Comparison of ENCODE assay signal across 9 cellular contexts in genomic region chr17:4583796-4584124, GRCh38. TPM values are rescaled to one million over a fixed set of nuclear protein-coding genes. Genes with fewer than 3 reads are reported as not detected.
DNase-seq lines count a peak whose midpoint lies in the region; ATAC-seq and TF ChIP-seq lines count a peak whose summit lies in the region.
"Had no signal": no experiment of that assay in that cellular context is flagged by ENCODE, and none has a peak within 500 bp of the region (broad histone marks: within the 10 kb centered on the region; RNA-seq: fewer than 3 reads in every experiment).

No MANE protein-coding gene starts in this region.

- H3K36me3 ChIP-seq in H7 (replicated peaks; ENCODE audit: control insufficient read depth, insufficient read depth, low read length) (no peaks in the 10 kb centered on the region), gastrocnemius medialis (peaks cover 0 to 3% of the 10 kb centered on the region in 2 donors)

- in situ Hi-C loops in gastrocnemius medialis (cut with MboI; ENCODE audit: low sequenced_read_pairs in 4 of 4), result no loop called here

- peaks cover 3% of the 10 kb centered on the region for H3K4me1 ChIP-seq in right cardiac atrium (ENCODE audit: control insufficient read depth, insufficient read depth, low read length)
- H3K4me1 ChIP-seq in gastrocnemius medialis, result peaks cover 23 to 24% of the 10 kb centered on the region in 2 donors

- peak; percentile 18; the same call in 1 of the 2 replicates for TF ChIP-seq CTCF in 22Rv1 (IDR thresholded peaks at IDR 0.05)
- TF ChIP-seq CTCF in gastrocnemius medialis (IDR thresholded peaks at IDR 0.05 in 4 of 5, conservative IDR thresholded peaks at IDR 0.05 in 1 of 5), result peak; percentile 49 to 69 (median 63)

- H3K27me3 ChIP-seq in H7 (ENCODE audit: control insufficient read depth, insufficient read depth, low read length) (peaks cover 40% of the 10 kb centered on the region), right cardiac atrium (ENCODE audit: control insufficient read depth, insufficient read depth) (no peaks in the 10 kb centered on the region), gastrocnemius medialis (no peaks in the 10 kb centered on the region)

- H3K27ac ChIP-seq in 22Rv1 (no peak overlapping the region), right cardiac atrium (ENCODE audit: low read length) (no peak overlapping the region), gastrocnemius medialis (peak overlapping the region; percentile 90 to 100 (median 98))

- peaks cover 51% of the 10 kb centered on the region for H3K27me3 Mint-ChIP-seq in activated T-cell treated with anti-CD3 and anti-CD28 coated beads, Interleukin-2, amount 50 U/mL, for 24 hours

- no peak for TF ChIP-seq POLR2A in gastrocnemius medialis (IDR thresholded peaks at IDR 0.05)

- H3K4me3 ChIP-seq in H7 (ENCODE audit: insufficient read depth, low read depth, low read length) (peak overlapping the region; percentile 49), right cardiac atrium (ENCODE audit: low read length) (peak overlapping the region; percentile 46), gastrocnemius medialis (peak overlapping the region; percentile 63 to 87 (median 73))

- no peaks in the 10 kb centered on the region for H3K9me3 ChIP-seq in right cardiac atrium (ENCODE audit: control insufficient read depth, low read length)
- H3K9me3 ChIP-seq in gastrocnemius medialis, result no peaks in the 10 kb centered on the region

- intact Hi-C loops in right cardiac atrium (cut with DNase I), result no loop called here
- intact Hi-C loops in gastrocnemius medialis (cut with DNase I; ENCODE audit: low total_unique reads), result loop anchor here (5.0 kb wide), 1 partner anchor 34 kb away; no protein-coding TSS in a partner anchor

- H3K4me3 Mint-ChIP-seq in activated T-cell treated with anti-CD3 and anti-CD28 coated beads, Interleukin-2, amount 50 U/mL, for 24 hours, result peak overlapping the region; percentile 57

- WGBS in right cardiac atrium, result 22% methylated on average over 15 of the region's 15 CpGs

- no peak overlapping the region for H3K27ac Mint-ChIP-seq in activated T-cell treated with anti-CD3 and anti-CD28 coated beads, Interleukin-2, amount 50 U/mL, for 24 hours

- ATAC-seq in right cardiac atrium (peak; percentile 60 to 74), gastrocnemius medialis (peak; percentile 31 to 56), GM21423 (IDR thresholded peaks at IDR 0.05; ENCODE audit: unreplicated experiment) (no peak), HG02840 (IDR thresholded peaks at IDR 0.05; ENCODE audit: low FRiP score, unreplicated experiment) (no peak)

- DNase-seq in H7 (peak; percentile 88), right cardiac atrium (peak in 2 of 3 donors; percentile 71 to 72), gastrocnemius medialis (peak in 1 of 2 donors; percentile 84), DMS153 (lab: John Stamatoyannopoulos, UW) (no peak)
- DNase-seq in activated T-cell treated with anti-CD3 and anti-CD28 coated beads, Interleukin-2, amount 50 U/mL, for 24 hours, result peak; percentile 50

- peaks cover 8% of the 10 kb centered on the region for H3K4me1 Mint-ChIP-seq in activated T-cell treated with anti-CD3 and anti-CD28 coated beads, Interleukin-2, amount 50 U/mL, for 24 hours (ENCODE audit: low read depth)

- H3K36me3 Mint-ChIP-seq in activated T-cell treated with anti-CD3 and anti-CD28 coated beads, Interleukin-2, amount 50 U/mL, for 24 hours (ENCODE audit: low read depth), result no peaks in the 10 kb centered on the region

- H3K9me3 Mint-ChIP-seq in activated T-cell treated with anti-CD3 and anti-CD28 coated beads, Interleukin-2, amount 50 U/mL, for 24 hours, result no peaks in the 10 kb centered on the region

RNA-seq across cellular contexts. Expression of gene SMTNL2, which starts 0.6 kb away (rescaled TPM):
- total RNA-seq in H7 (2014; rRNA removed; shearing (Covaris generic)), result 1.4 and 1.9 TPM in 2 replicates
- total RNA-seq in right cardiac atrium (10 to 100 TPM; 10.7 to 20.8 (median 14.2) TPM), gastrocnemius medialis (100 to 1,000 TPM; 110 to 588 (median 420) TPM)
- polyA plus RNA-seq in right cardiac atrium, result 5.8 TPM
- total RNA-seq: dermis microvascular lymphatic vessel endothelial cell had no signal

RNA-seq across cellular contexts. Expression of gene GGT6, which starts 23.4 kb away (rescaled TPM):
- not detected in 2 replicates for total RNA-seq in H7 (2014; rRNA removed; shearing (Covaris generic))
- not detected for total RNA-seq in right cardiac atrium
- polyA plus RNA-seq in right cardiac atrium, result not detected
- total RNA-seq in gastrocnemius medialis, result under 1 TPM in 1 of 4 donors, not detected in 3; 0.63 TPM
- total RNA-seq: dermis microvascular lymphatic vessel endothelial cell had no signal

RNA-seq across cellular contexts. Expression of gene MYBBP1A, which starts 28.6 kb away (rescaled TPM):
- 140 and 149 TPM in 2 replicates for total RNA-seq in H7 (2014; rRNA removed; shearing (Covaris generic))
- total RNA-seq in right cardiac atrium (10 to 100 TPM; 18.4 to 28.5 (median 23.1) TPM), gastrocnemius medialis (10 to 100 TPM; 42.5 to 60.2 (median 48.9) TPM)
- 15.9 TPM for polyA plus RNA-seq in right cardiac atrium

RNA-seq across cellular contexts. Expression of gene ALOX15, which starts 57.7 kb away (rescaled TPM):
- total RNA-seq in H7 (2014; rRNA removed; shearing (Covaris generic)), result 0.10 and 0.11 TPM in 2 replicates
- total RNA-seq in right cardiac atrium (1 to 10 TPM in 2 of 4 donors, under 1 TPM in 1, not detected in 1; 0.91 to 2.0 (median 1.0) TPM), gastrocnemius medialis (not detected)
- polyA plus RNA-seq in right cardiac atrium, result 0.05 TPM
- total RNA-seq: dermis microvascular lymphatic vessel endothelial cell had no signal

Comparison
In these comparisons a context has a peak if more than half of its experiments do, and no peak if none do; other contexts are left out.
1. H3K27ac ChIP-seq: peak in gastrocnemius medialis (4 of 4); none in 22Rv1 (single experiment) and right cardiac atrium (single experiment).
2. ATAC-seq: peak in right cardiac atrium (2 of 2) and gastrocnemius medialis (2 of 2); none in GM21423 (single experiment) and HG02840 (single experiment).
3. RNA of gene SMTNL2, which starts 0.6 kb away (total RNA-seq): 110 to 588 TPM in gastrocnemius medialis; 10.7 to 20.8 TPM in right cardiac atrium and 1.4 to 1.9 TPM in H7; every median in the first group is over 4 times any median in the second.
4. Peak in every context shown above with its lines, with median percentiles within 50 percentile points of each other: H3K4me3 ChIP-seq.